16 cellular contexts compared by ENCODE assay signal in genomic region chr6:158050955-158051354, GRCh38.
DNase-seq lines count a peak whose midpoint lies in the region; ATAC-seq lines count a peak whose summit lies in the region.
"Had no signal": no experiment of that assay in that cellular context is flagged by ENCODE, and none has a peak within 500 bp of the region (broad histone marks: within the 10 kb centered on the region; RNA-seq: fewer than 3 reads in every experiment).

No MANE protein-coding gene starts in this region.

- no peaks in the 10 kb centered on the region for H3K27me3 Mint-ChIP-seq in activated CD4-positive, alpha-beta T cell treated with anti-CD3 and anti-CD28 coated beads, Interleukin-2, amount 10 ng/mL, durations not matched to agents 7 days and 5 days

- no peaks in the 10 kb centered on the region for H3K9me3 Mint-ChIP-seq in activated CD4-positive, alpha-beta T cell treated with anti-CD3 and anti-CD28 coated beads, Interleukin-2, amount 10 ng/mL, durations not matched to agents 7 days and 5 days
- H3K9me3 Mint-ChIP-seq: stimulated activated effector memory CD8-positive, alpha-beta T cell treated with anti-CD3 and anti-CD28 coated beads, Interleukin-12 subunit alpha, Interleukin-12 subunit beta, amount 100 ng/mL, for 72 hours had no signal

- H3K4me3 Mint-ChIP-seq in activated CD4-positive, alpha-beta T cell treated with anti-CD3 and anti-CD28 coated beads, Interleukin-2, amount 10 ng/mL, durations not matched to agents 7 days and 5 days, result no peak overlapping the region
- H3K4me3 Mint-ChIP-seq: stimulated activated effector memory CD8-positive, alpha-beta T cell treated with anti-CD3 and anti-CD28 coated beads, Interleukin-12 subunit alpha, Interleukin-12 subunit beta, amount 100 ng/mL, for 72 hours had no signal

- no peak overlapping the region for H3K27ac Mint-ChIP-seq in activated CD4-positive, alpha-beta T cell treated with anti-CD3 and anti-CD28 coated beads, Interleukin-2, amount 10 ng/mL, durations not matched to agents 7 days and 5 days
- H3K27ac Mint-ChIP-seq: stimulated activated effector memory CD8-positive, alpha-beta T cell treated with anti-CD3 and anti-CD28 coated beads, Interleukin-12 subunit alpha, Interleukin-12 subunit beta, amount 100 ng/mL, for 72 hours had no signal

- H3K36me3 Mint-ChIP-seq in activated CD4-positive, alpha-beta T cell treated with anti-CD3 and anti-CD28 coated beads, Interleukin-2, amount 10 ng/mL, durations not matched to agents 7 days and 5 days (ENCODE audit: low read depth), result peaks cover 35% of the 10 kb centered on the region

- ATAC-seq in HG02852 (IDR thresholded peaks at IDR 0.05; ENCODE audit: unreplicated experiment) (no peak), HG02981 (IDR thresholded peaks at IDR 0.05; ENCODE audit: unreplicated experiment) (no peak)
- ATAC-seq: mucosa of descending colon; stimulated activated effector memory CD8-positive, alpha-beta T cell treated with anti-CD3 and anti-CD28 coated beads, Interleukin-12 subunit alpha, Interleukin-12 subunit beta, amount 100 ng/mL, for 72 hours had no signal

- DNase-seq in AG20443 (ENCODE audit: low spot score), result peak; percentile 84
- DNase-seq in GM04504 (ENCODE audit: low read depth), result peak; percentile 87
- DNase-seq in amniotic stem cell (lab: John Stamatoyannopoulos, UW), result peak; percentile 17
- DNase-seq in mesenteric fat pad (ENCODE audit: low spot score), result peak; percentile 64
- no peak for DNase-seq in activated CD4-positive, alpha-beta T cell treated with anti-CD3 and anti-CD28 coated beads, Interleukin-2, amount 10 ng/mL, durations not matched to agents 7 days and 5 days
- DNase-seq: activated gamma-delta T cell treated with Interleukin-2 at 50 U/mL for 16 hours, DMS53, hypothalamus, mucosa of descending colon, NCI-H1930, occipital lobe, Peyer's patch, thyroid gland had no signal

- H3K4me1 Mint-ChIP-seq in activated CD4-positive, alpha-beta T cell treated with anti-CD3 and anti-CD28 coated beads, Interleukin-2, amount 10 ng/mL, durations not matched to agents 7 days and 5 days, result peaks cover 26% of the 10 kb centered on the region

- POLR2A ChIA-PET in activated CD4-positive, alpha-beta T cell treated with anti-CD3 and anti-CD28 coated beads, Interleukin-2, amount 10 ng/mL, durations not matched to agents 7 days and 5 days (lab: Charles Lee), result no interaction called here

- CTCF ChIA-PET in activated CD4-positive, alpha-beta T cell treated with anti-CD3 and anti-CD28 coated beads, Interleukin-2, amount 10 ng/mL, durations not matched to agents 7 days and 5 days (lab: Charles Lee), result interaction anchor here (0.8 to 1.0 kb wide), 2 partner anchors 24 to 61 kb away, joined by 3 to 4 read pairs; no protein-coding TSS in a partner anchor
